28 cellular contexts compared by ENCODE assay signal in genomic region chrX:70669120-70669519, GRCh38.
"Had no signal": no experiment of that assay in that cellular context is flagged by ENCODE, and none has a peak within 500 bp of the region (broad histone marks: within the 10 kb centered on the region; RNA-seq: fewer than 3 reads in every experiment).

No MANE protein-coding gene starts in this region.

- H3K27me3 Mint-ChIP-seq: activated CD4-positive, alpha-beta memory T cell treated with anti-CD3 and anti-CD28 coated beads, Interleukin-2, amount 10 ng/mL, durations not matched to agents 7 days and 5 days; activated CD4-positive, alpha-beta T cell treated with anti-CD3 and anti-CD28 coated beads, Interleukin-2, amount 10 ng/mL, durations not matched to agents 7 days and 5 days; activated naive CD8-positive, alpha-beta T cell; activated T-helper 17 cell treated with anti-CD3 and anti-CD28 coated beads, Interleukin-2, amount 50 U/mL, for 72 hours; effector memory CD8-positive, alpha-beta T cell had no signal

- H3K4me1 Mint-ChIP-seq: WTC11 had no signal

- DNase-seq: activated CD4-positive, alpha-beta memory T cell treated with anti-CD3 and anti-CD28 coated beads, Interleukin-2, amount 10 ng/mL, durations not matched to agents 7 days and 5 days; activated CD4-positive, alpha-beta T cell treated with anti-CD3 and anti-CD28 coated beads for 1 hour; activated CD4-positive, alpha-beta T cell treated with anti-CD3 and anti-CD28 coated beads for 4 hours; activated CD4-positive, alpha-beta T cell treated with anti-CD3 and anti-CD28 coated beads, Interleukin-2, amount 10 ng/mL, durations not matched to agents 7 days and 5 days; activated CD4-positive, alpha-beta T cell treated with anti-CD3 and anti-CD28 coated beads, Interleukin-2, amount 50 U/mL, for 4 hours; activated effector memory CD4-positive, alpha-beta T cell treated with Interleukin-2 at 50 U/mL for 16 hours; activated gamma-delta T cell treated with Interleukin-2 at 50 U/mL for 16 hours; activated naive CD4-positive, alpha-beta T cell treated with anti-CD3 and anti-CD28 coated beads, Interleukin-2, amount 50 U/mL, for 16 hours; activated naive CD4-positive, alpha-beta T cell treated with Interleukin-2 at 50 U/mL for 16 hours; activated T-cell treated with anti-CD3 and anti-CD28 coated beads, Interleukin-2, amount 50 U/mL, for 4 hours; amniotic stem cell; anterior cingulate cortex; body of pancreas; caudate nucleus; cortex of kidney; dermis blood vessel endothelial cell; effector CD4-positive, alpha-beta T cell; effector memory CD8-positive, alpha-beta T cell; erythroblast; foreskin keratinocyte; gastrocnemius medialis; T-helper 1 cell; T-helper 2 cell had no signal

- H3K4me3 ChIP-seq: body of pancreas, esophagus muscularis mucosa, gastrocnemius medialis had no signal

- H3K4me3 Mint-ChIP-seq: activated CD4-positive, alpha-beta memory T cell treated with anti-CD3 and anti-CD28 coated beads, Interleukin-2, amount 10 ng/mL, durations not matched to agents 7 days and 5 days; activated CD4-positive, alpha-beta T cell treated with anti-CD3 and anti-CD28 coated beads, Interleukin-2, amount 10 ng/mL, durations not matched to agents 7 days and 5 days; activated naive CD8-positive, alpha-beta T cell; activated T-cell treated with anti-CD3 and anti-CD28 coated beads, Interleukin-2, amount 50 U/mL, for 4 hours; activated T-helper 17 cell treated with anti-CD3 and anti-CD28 coated beads, Interleukin-2, amount 50 U/mL, for 72 hours; effector memory CD8-positive, alpha-beta T cell; WTC11 had no signal

- FAIRE-seq: colon had no signal

- H3K27me3 ChIP-seq: body of pancreas, esophagus muscularis mucosa, foreskin keratinocyte, gastrocnemius medialis had no signal

- H3K36me3 ChIP-seq: esophagus muscularis mucosa, gastrocnemius medialis had no signal

- H3K27ac ChIP-seq: body of pancreas, esophagus muscularis mucosa, foreskin keratinocyte, gastrocnemius medialis had no signal

- H3K36me3 Mint-ChIP-seq: activated naive CD8-positive, alpha-beta T cell; WTC11 had no signal

- H3K4me1 ChIP-seq: body of pancreas, esophagus muscularis mucosa, foreskin keratinocyte, gastrocnemius medialis had no signal

- H3K9me3 ChIP-seq: body of pancreas, esophagus muscularis mucosa, gastrocnemius medialis had no signal

- H3K9me3 Mint-ChIP-seq: activated CD4-positive, alpha-beta memory T cell treated with anti-CD3 and anti-CD28 coated beads, Interleukin-2, amount 10 ng/mL, durations not matched to agents 7 days and 5 days; activated CD4-positive, alpha-beta T cell treated with anti-CD3 and anti-CD28 coated beads, Interleukin-2, amount 10 ng/mL, durations not matched to agents 7 days and 5 days; activated T-cell treated with anti-CD3 and anti-CD28 coated beads, Interleukin-2, amount 50 U/mL, for 4 hours; activated T-helper 17 cell treated with anti-CD3 and anti-CD28 coated beads, Interleukin-2, amount 50 U/mL, for 72 hours; effector memory CD8-positive, alpha-beta T cell; WTC11 had no signal

- H3K27ac Mint-ChIP-seq: activated CD4-positive, alpha-beta memory T cell treated with anti-CD3 and anti-CD28 coated beads, Interleukin-2, amount 10 ng/mL, durations not matched to agents 7 days and 5 days; activated CD4-positive, alpha-beta T cell treated with anti-CD3 and anti-CD28 coated beads, Interleukin-2, amount 10 ng/mL, durations not matched to agents 7 days and 5 days; activated naive CD8-positive, alpha-beta T cell; activated T-helper 17 cell treated with anti-CD3 and anti-CD28 coated beads, Interleukin-2, amount 50 U/mL, for 72 hours; effector memory CD8-positive, alpha-beta T cell; WTC11 had no signal
